ENCODE assay signal across 7 cellular contexts in genomic region chr2:101769726-101770125, GRCh38.
DNase-seq lines count a peak whose midpoint lies in the region; ATAC-seq and TF ChIP-seq lines count a peak whose summit lies in the region.
"Not testable (repeated sequence)": the region's sequence is repeated elsewhere in the genome, so short reads cannot be mapped to it uniquely, and the experiment has no call there.

No MANE protein-coding gene starts in this region.

- H3K36me3 ChIP-seq in CD8-positive, alpha-beta T cell (ENCODE audit: insufficient read depth, low read length) = not testable (repeated sequence)

- peaks cover 95% of the 10 kb centered on the region for H3K4me1 Mint-ChIP-seq in CD8-positive, alpha-beta T cell (ENCODE audit: low read depth)
- peaks cover 94% of the 10 kb centered on the region for H3K4me1 Mint-ChIP-seq in HFFc6 (ENCODE audit: low read depth)
- H3K4me1 Mint-ChIP-seq in WTC11 = peaks cover 88% of the 10 kb centered on the region
- H3K4me1 Mint-ChIP-seq in endothelial cell (ENCODE audit: unreplicated experiment) = peaks cover 80% of the 10 kb centered on the region
- H3K4me1 Mint-ChIP-seq in memory B cell = peaks cover 69% of the 10 kb centered on the region
- H3K4me1 Mint-ChIP-seq in osteocyte (ENCODE audit: unreplicated experiment) = peaks cover 64% of the 10 kb centered on the region
- peaks cover 57 to 89% of the 10 kb centered on the region in 2 donors for H3K4me1 Mint-ChIP-seq in stimulated activated naive B cell treated with anti-CD40 and anti-IgM and Interleukin-4, amounts not matched to agents 10 μg/mL and 1 μg/mL and 100 μg/mL, for 72 hours

- intact Hi-C loops in CD8-positive, alpha-beta T cell (cut with DNase I, micrococcal nuclease) = not testable (repeated sequence)

- CTCF ChIA-PET in CD8-positive, alpha-beta T cell (lab: Charles Lee) = interaction anchor here (0.6 to 1.4 kb wide), 5 partner anchors 27 to 351 kb away, joined by 3 to 4 read pairs (median 4); no protein-coding TSS in a partner anchor
- CTCF ChIA-PET in WTC11 (lab: Charles Lee) = interaction anchor here (0.5 to 1.9 kb wide), 4 partner anchors 10 to 62 kb away, joined by 3 to 10 read pairs (median 4); no protein-coding TSS in a partner anchor

- H3K27ac ChIP-seq in CD8-positive, alpha-beta T cell (ENCODE audit: low read depth, low read length) = not testable (repeated sequence)

- H3K27me3 ChIP-seq in CD8-positive, alpha-beta T cell (ENCODE audit: insufficient read depth, low read length) = not testable (repeated sequence)

- peaks cover 87% of the 10 kb centered on the region for H3K4me1 ChIP-seq in CD8-positive, alpha-beta T cell (ENCODE audit: insufficient read depth, low read length)

- H3K4me3 ChIP-seq in CD8-positive, alpha-beta T cell (ENCODE audit: low read depth, low read length) = not testable (repeated sequence)

- TF ChIP-seq CTCF in CD8-positive, alpha-beta T cell (IDR thresholded peaks at IDR 0.05); HFFc6 (IDR thresholded peaks at IDR 0.05); WTC11 (IDR thresholded peaks at IDR 0.05); endothelial cell (IDR thresholded peaks at IDR 0.05; ENCODE audit: unreplicated experiment); osteocyte (IDR thresholded peaks at IDR 0.05): not testable (repeated sequence)

- H3K9me3 Mint-ChIP-seq in CD8-positive, alpha-beta T cell; HFFc6; WTC11; endothelial cell (ENCODE audit: unreplicated experiment); memory B cell; osteocyte (ENCODE audit: unreplicated experiment); stimulated activated naive B cell treated with anti-CD40 and anti-IgM and Interleukin-4, amounts not matched to agents 10 μg/mL and 1 μg/mL and 100 μg/mL, for 72 hours: not testable (repeated sequence)

- not testable (repeated sequence) for DNase-seq in CD8-positive, alpha-beta T cell; HFFc6; WTC11 (ENCODE audit: low spot score); endothelial cell (ENCODE audit: low spot score); memory B cell (ENCODE audit: low spot score in 2 of 2); osteocyte (ENCODE audit: extremely low spot score, unreplicated experiment); stimulated activated naive B cell treated with anti-CD40 and anti-IgM and Interleukin-4, amounts not matched to agents 10 μg/mL and 1 μg/mL and 100 μg/mL, for 72 hours

- not testable (repeated sequence) for H3K9me3 ChIP-seq in CD8-positive, alpha-beta T cell (ENCODE audit: low read length)

- not testable (repeated sequence) for H3K36me3 Mint-ChIP-seq in CD8-positive, alpha-beta T cell; HFFc6 (ENCODE audit: low read depth); WTC11; endothelial cell (ENCODE audit: low read depth, unreplicated experiment); memory B cell; osteocyte (ENCODE audit: unreplicated experiment); stimulated activated naive B cell treated with anti-CD40 and anti-IgM and Interleukin-4, amounts not matched to agents 10 μg/mL and 1 μg/mL and 100 μg/mL, for 72 hours

- H3K4me3 Mint-ChIP-seq in CD8-positive, alpha-beta T cell; HFFc6; WTC11; endothelial cell (ENCODE audit: unreplicated experiment); memory B cell; osteocyte (ENCODE audit: unreplicated experiment); stimulated activated naive B cell treated with anti-CD40 and anti-IgM and Interleukin-4, amounts not matched to agents 10 μg/mL and 1 μg/mL and 100 μg/mL, for 72 hours: not testable (repeated sequence)

- peak overlapping the region; percentile 41 for H3K27ac Mint-ChIP-seq in CD8-positive, alpha-beta T cell
- H3K27ac Mint-ChIP-seq in HFFc6 = peak overlapping the region; percentile 51; the same call in 1 of the 2 replicates
- peak overlapping the region; percentile 10; the same call in 1 of the 2 replicates for H3K27ac Mint-ChIP-seq in WTC11
- H3K27ac Mint-ChIP-seq in endothelial cell (ENCODE audit: unreplicated experiment) = peak overlapping the region; percentile 81
- H3K27ac Mint-ChIP-seq in memory B cell = peak overlapping the region; percentile 49
- H3K27ac Mint-ChIP-seq in osteocyte (ENCODE audit: unreplicated experiment) = peak overlapping the region; percentile 12
- H3K27ac Mint-ChIP-seq in stimulated activated naive B cell treated with anti-CD40 and anti-IgM and Interleukin-4, amounts not matched to agents 10 μg/mL and 1 μg/mL and 100 μg/mL, for 72 hours = peak overlapping the region; percentile 62

- ATAC-seq in CD8-positive, alpha-beta T cell; WTC11; memory B cell (ENCODE audit: low read depth); stimulated activated naive B cell treated with anti-CD40 and anti-IgM and Interleukin-4, amounts not matched to agents 10 μg/mL and 1 μg/mL and 100 μg/mL, for 72 hours (replicated peaks): not testable (repeated sequence)

- not testable (repeated sequence) for H3K27me3 Mint-ChIP-seq in CD8-positive, alpha-beta T cell (ENCODE audit: low read depth); HFFc6 (ENCODE audit: insufficient read depth); WTC11 (ENCODE audit: low read depth); endothelial cell (ENCODE audit: unreplicated experiment); memory B cell; osteocyte (ENCODE audit: unreplicated experiment); stimulated activated naive B cell treated with anti-CD40 and anti-IgM and Interleukin-4, amounts not matched to agents 10 μg/mL and 1 μg/mL and 100 μg/mL, for 72 hours

- POLR2A ChIA-PET in CD8-positive, alpha-beta T cell (lab: Charles Lee) = interaction anchor here (0.7 to 1.2 kb wide), 4 partner anchors 9 to 301 kb away, joined by 3 to 4 read pairs (median 3); no protein-coding TSS in a partner anchor
- POLR2A ChIA-PET in WTC11 (lab: Charles Lee) = not testable (repeated sequence)

Comparison
In these comparisons a context has a peak if more than half of its experiments do, and no peak if none do; other contexts are left out.
1. H3K27ac Mint-ChIP-seq: peak in every context shown above with its lines; median percentile 81 in endothelial cell; 62 in stimulated activated naive B cell treated with anti-CD40 and anti-IgM and Interleukin-4, amounts not matched to agents 10 μg/mL and 1 μg/mL and 100 μg/mL, for 72 hours; 51 in HFFc6; 49 in memory B cell; 41 in CD8-positive, alpha-beta T cell; 12 in osteocyte; 10 in WTC11.